Comparison of ENCODE assay signal across 25 cellular contexts in the genomic region with DNA sequence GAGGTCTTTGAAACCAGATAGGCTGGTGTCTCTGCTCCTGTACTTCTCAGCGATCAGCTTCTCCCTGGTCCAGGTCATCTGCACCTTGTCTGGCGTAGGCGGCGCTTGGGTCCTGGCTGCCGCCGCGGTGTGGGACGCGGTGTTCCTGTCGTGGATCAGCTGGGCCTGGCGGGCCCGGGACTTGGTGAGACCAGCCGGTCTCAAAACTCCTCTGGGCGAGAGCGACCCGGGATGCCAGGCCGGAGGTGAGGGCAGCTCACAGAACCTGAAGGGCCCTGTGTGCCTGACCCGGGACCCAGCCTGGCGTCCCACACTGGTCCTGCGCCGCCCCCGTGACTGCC. TPM values are rescaled to one million over a fixed set of nuclear protein-coding genes. Genes with fewer than 3 reads are reported as not detected.
"Had no signal": no experiment of that assay in that cellular context is flagged by ENCODE, and none has a peak within 500 bp of the region (broad histone marks: within the 10 kb centered on the region; RNA-seq: fewer than 3 reads in every experiment).

No MANE protein-coding gene starts in this region.

- H3K27ac ChIP-seq: dorsolateral prefrontal cortex, left lung, pancreas, prostate gland, testis, tibial nerve, upper lobe of right lung, vagina had no signal

- H3K4me1 Mint-ChIP-seq: central memory CD8-positive, alpha-beta T cell had no signal

- FAIRE-seq: endometrium, frontal cortex, pancreas, small intestine had no signal

- H3K27ac Mint-ChIP-seq: naive B cell had no signal

- H3K4me3 Mint-ChIP-seq: central memory CD8-positive, alpha-beta T cell; naive B cell; neural crest cell had no signal

- ATAC-seq: esophagus mucosa, left lung, pancreas, upper lobe of right lung had no signal

- H3K36me3 ChIP-seq: prostate gland, vagina had no signal

- DNase-seq: cortex of kidney; dorsolateral prefrontal cortex; effector memory CD4-positive, alpha-beta T cell; islet precursor cell; mesenchymal stem cell; naive B cell; nucleus accumbens; retina; small intestine; stimulated activated CD4-positive, alpha-beta T cell treated with anti-CD3 and anti-CD28 coated beads, Interleukin-12 subunit alpha, Interleukin-12 subunit beta, amount 100 ng/mL, for 4 hours; stimulated activated naive CD4-positive, alpha-beta T cell; testis; upper lobe of right lung had no signal

- H3K27me3 Mint-ChIP-seq: central memory CD8-positive, alpha-beta T cell; naive B cell had no signal

- H3K27me3 ChIP-seq: dorsolateral prefrontal cortex, left lung, pancreas, testis, tibial nerve, upper lobe of right lung, vagina had no signal

- H3K4me1 ChIP-seq: left lung, pancreas, prostate gland, testis, tibial nerve, upper lobe of right lung, vagina had no signal

- H3K9me3 ChIP-seq: left lung, pancreas, prostate gland, testis, tibial nerve, upper lobe of right lung, vagina had no signal

- H3K4me3 ChIP-seq: dorsolateral prefrontal cortex, left lung, lung, pancreas, prostate gland, testis, tibial nerve, upper lobe of right lung, vagina had no signal

- H3K9me3 Mint-ChIP-seq: central memory CD8-positive, alpha-beta T cell; naive B cell; neural crest cell had no signal

RNA-seq across cellular contexts. Expression of gene NKD2, which starts 48.9 kb away (rescaled TPM):
- polyA plus RNA-seq: fibroblast of lung had no signal
